In the genomic region with DNA sequence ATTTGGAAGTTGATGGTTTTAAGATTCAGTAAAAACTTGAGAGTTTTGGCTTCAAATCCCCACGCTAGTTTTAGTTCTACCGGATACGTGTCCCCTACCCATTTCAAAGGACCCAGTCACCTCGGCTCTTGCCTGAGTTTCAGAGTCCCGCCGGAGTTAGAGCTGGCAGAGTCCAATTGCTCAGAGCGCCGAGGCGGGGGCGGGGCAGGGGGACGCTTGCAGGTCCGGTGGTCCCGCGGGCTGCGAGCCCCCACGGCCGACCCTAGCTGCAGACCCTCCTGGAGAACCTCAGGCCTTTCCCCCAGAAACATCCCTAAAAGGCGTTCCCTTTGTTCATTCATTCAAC, we compare ENCODE assay signal across 2 cellular contexts.
TF ChIP-seq lines count a peak whose summit lies in the region.

No MANE protein-coding gene starts in this region.

TF ChIP-seq in GM23338, 12 proteins besides CTCF, POLR2A, EP300 and RAD21:
- no peak for TF ChIP-seq POLR2AphosphoS5 (IDR thresholded peaks at IDR 0.05; ENCODE audit: low read depth)
- TF ChIP-seq STAT1 (IDR thresholded peaks at IDR 0.05; ENCODE audit: unreplicated experiment), result no peak
- TF ChIP-seq CREB1 (CRISPR knock-in tag; IDR thresholded peaks at IDR 0.05; ENCODE audit: low read depth), result no peak
- TF ChIP-seq ZNF114 (CRISPR knock-in tag; IDR thresholded peaks at IDR 0.05), result no peak
- no peak for TF ChIP-seq NANOG (IDR thresholded peaks at IDR 0.05; ENCODE audit: borderline replicate concordance)
- TF ChIP-seq, protein P1, sequence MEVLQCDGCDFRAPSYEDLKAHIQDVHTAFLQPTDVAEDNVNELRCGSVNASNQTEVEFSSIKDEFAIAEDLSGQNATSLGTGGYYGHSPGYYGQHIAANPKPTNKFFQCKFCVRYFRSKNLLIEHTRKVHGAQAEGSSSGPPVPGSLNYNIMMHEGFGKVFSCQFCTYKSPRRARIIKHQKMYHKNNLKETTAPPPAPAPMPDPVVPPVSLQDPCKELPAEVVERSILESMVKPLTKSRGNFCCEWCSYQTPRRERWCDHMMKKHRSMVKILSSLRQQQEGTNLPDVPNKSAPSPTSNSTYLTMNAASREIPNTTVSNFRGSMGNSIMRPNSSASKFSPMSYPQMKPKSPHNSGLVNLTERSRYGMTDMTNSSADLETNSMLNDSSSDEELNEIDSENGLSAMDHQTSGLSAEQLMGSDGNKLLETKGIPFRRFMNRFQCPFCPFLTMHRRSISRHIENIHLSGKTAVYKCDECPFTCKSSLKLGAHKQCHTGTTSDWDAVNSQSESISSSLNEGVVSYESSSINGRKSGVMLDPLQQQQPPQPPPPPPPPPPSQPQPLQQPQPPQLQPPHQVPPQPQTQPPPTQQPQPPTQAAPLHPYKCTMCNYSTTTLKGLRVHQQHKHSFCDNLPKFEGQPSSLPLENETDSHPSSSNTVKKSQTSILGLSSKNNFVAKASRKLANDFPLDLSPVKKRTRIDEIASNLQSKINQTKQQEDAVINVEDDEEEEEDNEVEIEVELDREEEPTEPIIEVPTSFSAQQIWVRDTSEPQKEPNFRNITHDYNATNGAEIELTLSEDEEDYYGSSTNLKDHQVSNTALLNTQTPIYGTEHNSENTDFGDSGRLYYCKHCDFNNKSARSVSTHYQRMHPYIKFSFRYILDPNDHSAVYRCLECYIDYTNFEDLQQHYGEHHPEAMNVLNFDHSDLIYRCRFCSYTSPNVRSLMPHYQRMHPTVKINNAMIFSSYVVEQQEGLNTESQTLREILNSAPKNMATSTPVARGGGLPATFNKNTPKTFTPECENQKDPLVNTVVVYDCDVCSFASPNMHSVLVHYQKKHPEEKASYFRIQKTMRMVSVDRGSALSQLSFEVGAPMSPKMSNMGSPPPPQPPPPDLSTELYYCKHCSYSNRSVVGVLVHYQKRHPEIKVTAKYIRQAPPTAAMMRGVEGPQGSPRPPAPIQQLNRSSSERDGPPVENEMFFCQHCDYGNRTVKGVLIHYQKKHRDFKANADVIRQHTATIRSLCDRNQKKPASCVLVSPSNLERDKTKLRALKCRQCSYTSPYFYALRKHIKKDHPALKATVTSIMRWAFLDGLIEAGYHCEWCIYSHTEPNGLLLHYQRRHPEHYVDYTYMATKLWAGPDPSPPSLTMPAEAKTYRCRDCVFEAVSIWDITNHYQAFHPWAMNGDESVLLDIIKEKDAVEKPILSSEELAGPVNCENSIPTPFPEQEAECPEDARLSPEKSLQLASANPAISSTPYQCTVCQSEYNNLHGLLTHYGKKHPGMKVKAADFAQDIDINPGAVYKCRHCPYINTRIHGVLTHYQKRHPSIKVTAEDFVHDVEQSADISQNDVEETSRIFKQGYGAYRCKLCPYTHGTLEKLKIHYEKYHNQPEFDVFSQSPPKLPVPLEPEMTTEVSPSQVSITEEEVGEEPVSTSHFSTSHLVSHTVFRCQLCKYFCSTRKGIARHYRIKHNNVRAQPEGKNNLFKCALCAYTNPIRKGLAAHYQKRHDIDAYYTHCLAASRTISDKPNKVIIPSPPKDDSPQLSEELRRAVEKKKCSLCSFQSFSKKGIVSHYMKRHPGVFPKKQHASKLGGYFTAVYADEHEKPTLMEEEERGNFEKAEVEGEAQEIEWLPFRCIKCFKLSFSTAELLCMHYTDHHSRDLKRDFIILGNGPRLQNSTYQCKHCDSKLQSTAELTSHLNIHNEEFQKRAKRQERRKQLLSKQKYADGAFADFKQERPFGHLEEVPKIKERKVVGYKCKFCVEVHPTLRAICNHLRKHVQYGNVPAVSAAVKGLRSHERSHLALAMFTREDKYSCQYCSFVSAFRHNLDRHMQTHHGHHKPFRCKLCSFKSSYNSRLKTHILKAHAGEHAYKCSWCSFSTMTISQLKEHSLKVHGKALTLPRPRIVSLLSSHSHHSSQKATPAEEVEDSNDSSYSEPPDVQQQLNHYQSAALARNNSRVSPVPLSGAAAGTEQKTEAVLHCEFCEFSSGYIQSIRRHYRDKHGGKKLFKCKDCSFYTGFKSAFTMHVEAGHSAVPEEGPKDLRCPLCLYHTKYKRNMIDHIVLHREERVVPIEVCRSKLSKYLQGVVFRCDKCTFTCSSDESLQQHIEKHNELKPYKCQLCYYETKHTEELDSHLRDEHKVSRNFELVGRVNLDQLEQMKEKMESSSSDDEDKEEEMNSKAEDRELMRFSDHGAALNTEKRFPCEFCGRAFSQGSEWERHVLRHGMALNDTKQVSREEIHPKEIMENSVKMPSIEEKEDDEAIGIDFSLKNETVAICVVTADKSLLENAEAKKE (CRISPR knock-in tag; IDR thresholded peaks at IDR 0.05), result no peak
- TF ChIP-seq ZNF331 (CRISPR knock-in tag; IDR thresholded peaks at IDR 0.05; ENCODE audit: low read depth), result no peak
TF ChIP-seq in GM23338: peak in this region for 0.

TF ChIP-seq in endothelial cell of umbilical vein, 7 proteins besides CTCF, POLR2A, EP300 and RAD21:
- TF ChIP-seq FOS (IDR thresholded peaks at IDR 0.05; ENCODE audit: borderline replicate concordance, insufficient read depth, low read length) (no peak), POLR2AphosphoS5 (IDR thresholded peaks at IDR 0.05; ENCODE audit: insufficient read depth, low read depth, low read length) (no peak), EZH2 (IDR thresholded peaks at IDR 0.05; ENCODE audit: borderline replicate concordance, low read depth, low read length, severe bottlenecking) (no peak), MYC (IDR thresholded peaks at IDR 0.05; ENCODE audit: low read depth, low read length) (no peak), GATA2 (IDR thresholded peaks at IDR 0.05; ENCODE audit: insufficient read depth, insufficient read length, low read depth, low read length) (no peak), JUN (IDR thresholded peaks at IDR 0.05; ENCODE audit: borderline replicate concordance, insufficient read depth, insufficient read length, low read depth) (no peak)
- TF ChIP-seq, protein P2, sequence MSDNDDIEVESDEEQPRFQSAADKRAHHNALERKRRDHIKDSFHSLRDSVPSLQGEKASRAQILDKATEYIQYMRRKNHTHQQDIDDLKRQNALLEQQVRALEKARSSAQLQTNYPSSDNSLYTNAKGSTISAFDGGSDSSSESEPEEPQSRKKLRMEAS (IDR thresholded peaks at IDR 0.05; ENCODE audit: insufficient read depth, insufficient read length), result no peak
